26 cellular contexts compared by ENCODE assay signal in genomic region chr5:67771791-67772190, GRCh38.
"Had no signal": no experiment of that assay in that cellular context is flagged by ENCODE, and none has a peak within 500 bp of the region (broad histone marks: within the 10 kb centered on the region; RNA-seq: fewer than 3 reads in every experiment).

No MANE protein-coding gene starts in this region.

- H3K36me3 ChIP-seq: brain microvascular endothelial cell had no signal

- H3K4me3 Mint-ChIP-seq: activated B cell treated with CpG ODN at 0.5 μM for 24 hours; activated CD4-positive, alpha-beta T cell treated with anti-CD3 and anti-CD28 coated beads, Interleukin-2, amount 10 ng/mL, durations not matched to agents 24 days and 14 days; activated naive CD4-positive, alpha-beta T cell treated with anti-CD3 and anti-CD28 coated beads for 36 hours; activated naive CD8-positive, alpha-beta T cell treated with anti-CD3 and anti-CD28 coated beads for 36 hours; activated T-helper 17 cell treated with anti-CD3 and anti-CD28 coated beads, Interleukin-2, amount 50 U/mL, for 72 hours; T-helper 17 cell had no signal

- H3K27ac Mint-ChIP-seq: activated B cell treated with CpG ODN at 0.5 μM for 24 hours; activated CD4-positive, alpha-beta T cell treated with anti-CD3 and anti-CD28 coated beads, Interleukin-2, amount 10 ng/mL, durations not matched to agents 24 days and 14 days; activated naive CD4-positive, alpha-beta T cell treated with anti-CD3 and anti-CD28 coated beads for 36 hours; activated naive CD8-positive, alpha-beta T cell treated with anti-CD3 and anti-CD28 coated beads for 36 hours; activated T-helper 17 cell treated with anti-CD3 and anti-CD28 coated beads, Interleukin-2, amount 50 U/mL, for 72 hours; T-helper 17 cell had no signal

- H3K9me3 Mint-ChIP-seq: activated B cell treated with CpG ODN at 0.5 μM for 24 hours; activated naive CD4-positive, alpha-beta T cell treated with anti-CD3 and anti-CD28 coated beads for 36 hours; activated naive CD8-positive, alpha-beta T cell treated with anti-CD3 and anti-CD28 coated beads for 36 hours; activated T-helper 17 cell treated with anti-CD3 and anti-CD28 coated beads, Interleukin-2, amount 50 U/mL, for 72 hours had no signal

- H3K27me3 ChIP-seq: brain microvascular endothelial cell had no signal

- H3K27ac ChIP-seq: brain microvascular endothelial cell, RWPE1 had no signal

- H3K4me1 Mint-ChIP-seq: activated B cell treated with CpG ODN at 0.5 μM for 24 hours; activated naive CD8-positive, alpha-beta T cell treated with anti-CD3 and anti-CD28 coated beads for 36 hours; activated T-helper 17 cell treated with anti-CD3 and anti-CD28 coated beads, Interleukin-2, amount 50 U/mL, for 72 hours; T-helper 17 cell had no signal

- ATAC-seq: activated T-helper 17 cell treated with anti-CD3 and anti-CD28 coated beads, Interleukin-2, amount 50 U/mL, for 72 hours; Panc1; T-helper 17 cell had no signal

- H3K36me3 Mint-ChIP-seq: activated naive CD8-positive, alpha-beta T cell treated with anti-CD3 and anti-CD28 coated beads for 36 hours had no signal

- DNase-seq: activated B cell treated with CpG ODN at 0.5 μM for 24 hours; activated CD4-positive, alpha-beta T cell treated with anti-CD3 and anti-CD28 coated beads for 1 hour; activated CD4-positive, alpha-beta T cell treated with anti-CD3 and anti-CD28 coated beads, Interleukin-2, amount 10 ng/mL, durations not matched to agents 24 days and 14 days; activated CD4-positive, alpha-beta T cell treated with anti-CD3 and anti-CD28 coated beads, Interleukin-2, amount 50 U/mL, for 48 hours; activated CD8-positive, alpha-beta memory T cell treated with anti-CD3 and anti-CD28 coated beads for 24 hours; activated gamma-delta T cell; activated naive CD4-positive, alpha-beta T cell treated with anti-CD3 and anti-CD28 coated beads for 36 hours; activated naive CD8-positive, alpha-beta T cell treated with anti-CD3 and anti-CD28 coated beads for 36 hours; activated T-cell treated with anti-CD3 and anti-CD28 coated beads for 4 hours; activated T-cell treated with anti-CD3 and anti-CD28 coated beads, Interleukin-2, amount 50 U/mL, for 48 hours; brain microvascular endothelial cell; IMR-90; Kasumi-1; KBM-7; NCI-H1048; NCI-H146; NCI-H1930; NCI-H2171; NCI-H526; NK-92 treated with Interleukin-12 subunit alpha and Interleukin-12 subunit beta, amount 100 ng/mL, for 24 hours; Right ventricle myocardium superior; T-helper 17 cell; T-helper 9 cell had no signal
